ENCODE assay signal across 31 cellular contexts in genomic region chr5:33494476-33494875, GRCh38.
"Had no signal": no experiment of that assay in that cellular context is flagged by ENCODE, and none has a peak within 500 bp of the region (broad histone marks: within the 10 kb centered on the region; RNA-seq: fewer than 3 reads in every experiment).

No MANE protein-coding gene starts in this region.

- H3K79me2 ChIP-seq: parathyroid adenoma had no signal

- ATAC-seq: activated CD4-positive, alpha-beta T cell treated with anti-CD3 and anti-CD28 coated beads for 36 hours; activated CD8-positive, alpha-beta memory T cell treated with anti-CD3 and anti-CD28 coated beads, Interleukin-2, amount 10 ng/mL, durations not matched to agents 7 days and 5 days; activated CD8-positive, alpha-beta T cell treated with anti-CD3 and anti-CD28 coated beads, Interleukin-2, amount 10 ng/mL, durations not matched to agents 7 days and 5 days; activated naive CD4-positive, alpha-beta T cell treated with anti-CD3 and anti-CD28 coated beads, Interleukin-2, amount 50 U/mL, for 72 hours; activated T-cell treated with anti-CD3 and anti-CD28 coated beads, Interleukin-2, amount 50 U/mL, for 72 hours; esophagus mucosa; gastrocnemius medialis; left cardiac atrium; psoas muscle; stimulated activated effector memory CD8-positive, alpha-beta T cell treated with anti-CD3 and anti-CD28 coated beads, Interleukin-12 subunit alpha, Interleukin-12 subunit beta, amount 100 ng/mL, for 72 hours; stimulated activated naive CD8-positive, alpha-beta T cell treated with anti-CD3 and anti-CD28 coated beads, Interleukin-15, amount 100 ng/mL, for 72 hours had no signal

- H2AFZ ChIP-seq: parathyroid adenoma had no signal

- FAIRE-seq: bronchial epithelial cell, small intestine had no signal

- H3K9ac ChIP-seq: parathyroid adenoma had no signal

- H3K27me3 Mint-ChIP-seq: activated CD4-positive, alpha-beta T cell treated with anti-CD3 and anti-CD28 coated beads for 36 hours; activated CD8-positive, alpha-beta memory T cell treated with anti-CD3 and anti-CD28 coated beads, Interleukin-2, amount 10 ng/mL, durations not matched to agents 7 days and 5 days; stimulated activated naive CD8-positive, alpha-beta T cell treated with anti-CD3 and anti-CD28 coated beads, Interleukin-15, amount 100 ng/mL, for 72 hours; type B pancreatic cell had no signal

- H3K4me1 Mint-ChIP-seq: activated CD4-positive, alpha-beta T cell treated with anti-CD3 and anti-CD28 coated beads for 36 hours; activated CD8-positive, alpha-beta memory T cell treated with anti-CD3 and anti-CD28 coated beads, Interleukin-2, amount 10 ng/mL, durations not matched to agents 7 days and 5 days; nephron progenitor cell; stimulated activated effector memory CD8-positive, alpha-beta T cell treated with anti-CD3 and anti-CD28 coated beads, Interleukin-12 subunit alpha, Interleukin-12 subunit beta, amount 100 ng/mL, for 72 hours; stimulated activated naive CD8-positive, alpha-beta T cell treated with anti-CD3 and anti-CD28 coated beads, Interleukin-15, amount 100 ng/mL, for 72 hours had no signal

- H3K36me3 Mint-ChIP-seq: activated CD8-positive, alpha-beta memory T cell treated with anti-CD3 and anti-CD28 coated beads, Interleukin-2, amount 10 ng/mL, durations not matched to agents 7 days and 5 days; activated naive CD4-positive, alpha-beta T cell treated with anti-CD3 and anti-CD28 coated beads, Interleukin-2, amount 50 U/mL, for 72 hours; stimulated activated effector memory CD8-positive, alpha-beta T cell treated with anti-CD3 and anti-CD28 coated beads, Interleukin-12 subunit alpha, Interleukin-12 subunit beta, amount 100 ng/mL, for 72 hours; type B pancreatic cell had no signal

- H3K4me3 ChIP-seq: colonic mucosa, dorsolateral prefrontal cortex, gastrocnemius medialis, psoas muscle, sigmoid colon, vagina had no signal

- H3K27ac Mint-ChIP-seq: activated CD4-positive, alpha-beta T cell treated with anti-CD3 and anti-CD28 coated beads for 36 hours; activated CD8-positive, alpha-beta memory T cell treated with anti-CD3 and anti-CD28 coated beads, Interleukin-2, amount 10 ng/mL, durations not matched to agents 7 days and 5 days; activated CD8-positive, alpha-beta T cell treated with anti-CD3 and anti-CD28 coated beads, Interleukin-2, amount 10 ng/mL, durations not matched to agents 7 days and 5 days; activated naive CD4-positive, alpha-beta T cell treated with anti-CD3 and anti-CD28 coated beads, Interleukin-2, amount 50 U/mL, for 72 hours; activated T-cell treated with anti-CD3 and anti-CD28 coated beads, Interleukin-2, amount 50 U/mL, for 72 hours; nephron progenitor cell; stimulated activated effector memory CD8-positive, alpha-beta T cell treated with anti-CD3 and anti-CD28 coated beads, Interleukin-12 subunit alpha, Interleukin-12 subunit beta, amount 100 ng/mL, for 72 hours; stimulated activated naive CD8-positive, alpha-beta T cell treated with anti-CD3 and anti-CD28 coated beads, Interleukin-15, amount 100 ng/mL, for 72 hours; T-helper 2 cell treated with Interferon-gamma antibody and Interleukin-4, amounts not matched to agents 5 μg/mL and 100 μg/mL, for 36 hours; type B pancreatic cell had no signal

- DNase-seq: activated CD4-positive, alpha-beta T cell treated with anti-CD3 and anti-CD28 coated beads for 36 hours; activated CD4-positive, CD25-positive, alpha-beta regulatory T cell; activated CD8-positive, alpha-beta memory T cell treated with anti-CD3 and anti-CD28 coated beads, Interleukin-2, amount 10 ng/mL, durations not matched to agents 7 days and 5 days; activated CD8-positive, alpha-beta T cell treated with anti-CD3 and anti-CD28 coated beads, Interleukin-2, amount 10 ng/mL, durations not matched to agents 7 days and 5 days; activated naive CD4-positive, alpha-beta T cell; activated T-cell treated with anti-CD3 and anti-CD28 coated beads, Interleukin-2, amount 50 U/mL, for 72 hours; anterior cingulate cortex; colonic mucosa; dorsolateral prefrontal cortex; effector memory CD4-positive, alpha-beta T cell; gastrocnemius medialis; glutamatergic neuron; islet precursor cell; left cardiac atrium; mammary epithelial cell; nephron progenitor cell; psoas muscle; sigmoid colon; small intestine; stimulated activated CD4-positive, alpha-beta T cell treated with anti-CD3 and anti-CD28 coated beads, Interleukin-4, amount 100 ng/mL, for 24 hours; stimulated activated naive CD8-positive, alpha-beta T cell treated with anti-CD3 and anti-CD28 coated beads, Interleukin-15, amount 100 ng/mL, for 72 hours; substantia nigra had no signal

- H3K27ac ChIP-seq: colonic mucosa, dorsolateral prefrontal cortex, gastrocnemius medialis, neutrophil, parathyroid adenoma, psoas muscle, sigmoid colon, vagina had no signal

- H3K4me1 ChIP-seq: colonic mucosa, parathyroid adenoma, psoas muscle, sigmoid colon, vagina had no signal

- H3K4me3 Mint-ChIP-seq: activated CD4-positive, alpha-beta T cell treated with anti-CD3 and anti-CD28 coated beads for 36 hours; activated CD8-positive, alpha-beta memory T cell treated with anti-CD3 and anti-CD28 coated beads, Interleukin-2, amount 10 ng/mL, durations not matched to agents 7 days and 5 days; activated CD8-positive, alpha-beta T cell treated with anti-CD3 and anti-CD28 coated beads, Interleukin-2, amount 10 ng/mL, durations not matched to agents 7 days and 5 days; activated T-cell treated with anti-CD3 and anti-CD28 coated beads, Interleukin-2, amount 50 U/mL, for 72 hours; nephron progenitor cell; stimulated activated effector memory CD8-positive, alpha-beta T cell treated with anti-CD3 and anti-CD28 coated beads, Interleukin-12 subunit alpha, Interleukin-12 subunit beta, amount 100 ng/mL, for 72 hours; stimulated activated naive CD8-positive, alpha-beta T cell treated with anti-CD3 and anti-CD28 coated beads, Interleukin-15, amount 100 ng/mL, for 72 hours; T-helper 2 cell treated with Interferon-gamma antibody and Interleukin-4, amounts not matched to agents 5 μg/mL and 100 μg/mL, for 36 hours; type B pancreatic cell had no signal

- H3K27me3 ChIP-seq: colonic mucosa, dorsolateral prefrontal cortex, gastrocnemius medialis, neutrophil, sigmoid colon, vagina had no signal

- H3K9me3 Mint-ChIP-seq: activated T-cell treated with anti-CD3 and anti-CD28 coated beads, Interleukin-2, amount 50 U/mL, for 72 hours; nephron progenitor cell; stimulated activated effector memory CD8-positive, alpha-beta T cell treated with anti-CD3 and anti-CD28 coated beads, Interleukin-12 subunit alpha, Interleukin-12 subunit beta, amount 100 ng/mL, for 72 hours; stimulated activated naive CD8-positive, alpha-beta T cell treated with anti-CD3 and anti-CD28 coated beads, Interleukin-15, amount 100 ng/mL, for 72 hours; T-helper 2 cell treated with Interferon-gamma antibody and Interleukin-4, amounts not matched to agents 5 μg/mL and 100 μg/mL, for 36 hours; type B pancreatic cell had no signal

- H3K36me3 ChIP-seq: colonic mucosa, gastrocnemius medialis, neutrophil, sigmoid colon, vagina had no signal

- H3K9me3 ChIP-seq: colonic mucosa, gastrocnemius medialis, neutrophil, psoas muscle, sigmoid colon, vagina had no signal
